ENCODE assay signal across 1 cellular context in the genomic region with DNA sequence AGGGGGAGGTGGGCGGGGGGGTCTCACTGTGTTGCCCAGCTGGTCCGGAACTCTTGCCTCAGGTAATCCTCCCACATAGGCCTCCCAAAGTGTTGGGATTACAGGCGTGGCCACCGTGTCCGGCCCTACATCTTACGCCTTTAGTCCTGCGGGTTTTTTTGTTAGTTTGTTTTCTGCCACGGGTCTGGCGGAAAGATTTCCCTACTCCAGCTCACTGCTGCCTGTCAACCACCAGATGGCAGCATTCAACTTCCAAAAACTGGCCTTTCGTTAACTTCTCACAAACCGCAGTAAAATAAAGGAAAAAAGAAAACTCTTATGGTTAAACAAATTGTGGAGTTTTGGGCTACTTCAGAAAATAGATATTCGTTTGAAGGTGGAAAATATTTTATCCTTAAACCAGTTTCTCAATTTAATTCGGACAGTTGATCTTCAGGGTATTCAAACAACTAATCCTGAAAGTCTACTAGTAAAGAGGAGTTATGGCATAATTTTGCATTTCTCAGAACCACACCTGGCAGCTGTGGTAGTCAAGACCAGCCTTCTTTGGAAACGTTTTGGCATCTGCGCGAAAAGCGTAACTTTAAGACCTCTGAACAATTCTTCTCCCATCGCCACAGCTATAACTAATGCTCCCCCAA.
A peak's percentile ranks its signal among the peaks of the same experiment; 100 is the strongest.
TF ChIP-seq lines count a peak whose summit lies in the region.

No MANE protein-coding gene starts in this region.

TF ChIP-seq in HepG2, 621 proteins besides CTCF, POLR2A, EP300 and RAD21 (continued from another document):
- TF ChIP-seq HMG20A (CRISPR knock-in tag; IDR thresholded peaks at IDR 0.05; ENCODE audit: borderline replicate concordance) (no peak), STAG1 (CRISPR knock-in tag; IDR thresholded peaks at IDR 0.05) (peak; percentile 80), ZBTB4 (CRISPR knock-in tag; IDR thresholded peaks at IDR 0.05; ENCODE audit: borderline replicate concordance) (no peak), SMC3 (IDR thresholded peaks at IDR 0.05; ENCODE audit: low read length) (peak; percentile 93), KDM3A (CRISPR knock-in tag; IDR thresholded peaks at IDR 0.05; ENCODE audit: low read depth) (peak; percentile 54; the same call in 1 of the 2 replicates), GFI1 (CRISPR knock-in tag; IDR thresholded peaks at IDR 0.05; ENCODE audit: borderline replicate concordance) (no peak)
